Comparison of ENCODE assay signal across 28 cellular contexts in genomic region chr12:19741132-19741489, GRCh38.
DNase-seq lines count a peak whose midpoint lies in the region; ATAC-seq, FAIRE-seq and TF ChIP-seq lines count a peak whose summit lies in the region.
"Had no signal": no experiment of that assay in that cellular context is flagged by ENCODE, and none has a peak within 500 bp of the region (broad histone marks: within the 10 kb centered on the region; RNA-seq: fewer than 3 reads in every experiment).

No MANE protein-coding gene starts in this region.

- no peaks in the 10 kb centered on the region for H3K36me3 ChIP-seq in liver (ENCODE audit: control insufficient read depth in 4 of 4, insufficient read depth in 3 of 4, low read depth in 1 of 4, low read length in 3 of 4)
- H3K36me3 ChIP-seq in HepG2 (replicated peaks in 1 of 2; ENCODE audit: control insufficient read depth in 1 of 2, insufficient read depth in 2 of 2, low read length in 2 of 2) = no peaks in the 10 kb centered on the region
- H3K36me3 ChIP-seq in heart left ventricle = no peaks in the 10 kb centered on the region
- no peaks in the 10 kb centered on the region for H3K36me3 ChIP-seq in PC-3 (ENCODE audit: low read depth, low read length)
- H3K36me3 ChIP-seq: breast epithelium, gastrocnemius medialis, lower lobe of right lung had no signal

- H3K9ac ChIP-seq in liver (ENCODE audit: low read depth in 1 of 2, low read length in 2 of 2) (no peak overlapping the region), HepG2 (ENCODE audit: insufficient read depth, low read depth, low read length) (no peak overlapping the region), PC-3 (ENCODE audit: low read length) (no peak overlapping the region)

- in situ Hi-C loops in HepG2 (cut with HindIII; ENCODE audit: extremely low pct_ligation_motif_present, low pct_unique_long_range_greater_than_20kb) = loop anchor here (25.0 kb wide), 1 partner anchor 871 kb away; no protein-coding TSS in a partner anchor

- intact Hi-C loops in HepG2 (cut with micrococcal nuclease; ENCODE audit: unreplicated experiment) (no loop called here), heart left ventricle (cut with DNase I) (loop anchor here in 5 of 10 donors (5.0 to 10.0 kb wide), 8 partner anchors 154 to 1054 kb away; partner anchors contain the start of gene PDE3A (in 1 of the 5)), PC-3 (cut with micrococcal nuclease) (no loop called here)

- H3K9me2 ChIP-seq in PC-3 (replicated peaks; ENCODE audit: low read length) = no peaks in the 10 kb centered on the region

- H3K4me1 ChIP-seq in liver (ENCODE audit: control insufficient read depth in 4 of 4, insufficient read depth in 4 of 4, low read length in 3 of 4) = peaks cover 0 to 2% (median 0%) of the 10 kb centered on the region in 4 donors
- H3K4me1 ChIP-seq in HepG2 (ENCODE audit: insufficient read depth, low read length) = no peaks in the 10 kb centered on the region
- H3K4me1 ChIP-seq in heart left ventricle = peaks cover 4 to 32% (median 23%) of the 10 kb centered on the region in 12 donors
- H3K4me1 ChIP-seq in PC-3 (ENCODE audit: insufficient read depth, low read length) = no peaks in the 10 kb centered on the region
- H3K4me1 ChIP-seq: breast epithelium had no signal

- 41% methylated on average over 3 of the region's 3 CpGs for WGBS in liver
- WGBS in HepG2 (ENCODE audit: low lambda C conversion rate) = 5% methylated on average over 3 of the region's 3 CpGs
- WGBS in heart left ventricle, 4 donors = 36 to 55% (median 45%) methylated on average over 3 of the region's 3 CpGs

- H4K20me1 ChIP-seq in HepG2 (ENCODE audit: insufficient read depth, low read length) (no peaks in the 10 kb centered on the region), PC-3 (ENCODE audit: low read length) (no peaks in the 10 kb centered on the region)

- no peak for DNase-seq in HepG2 (ENCODE audit: low spot score)
- DNase-seq in heart left ventricle = no peak
- DNase-seq in renal cortical epithelial cell (ENCODE audit: low read depth) = peak; percentile 54
- no peak for DNase-seq in stimulated activated naive CD8-positive, alpha-beta T cell treated with anti-CD3 and anti-CD28 coated beads, Interleukin-15, Interleukin-2, amounts not matched to agents 100 U/mL and 50 U/mL, for 24 hours
- no peak for DNase-seq in KG1 (lab: John Stamatoyannopoulos, UW)
- no peak for DNase-seq in PC-3
- DNase-seq: ACHN; activated B cell treated with CpG ODN at 0.5 μM for 24 hours; activated CD4-positive, alpha-beta T cell treated with anti-CD3 and anti-CD28 coated beads, Interleukin-2, amount 50 U/mL, for 1 hour; activated naive CD4-positive, alpha-beta T cell treated with Interleukin-2 at 50 U/mL for 16 hours; activated T-cell treated with anti-CD3 and anti-CD28 coated beads, Interleukin-2, amount 50 U/mL, for 72 hours; cortex of kidney; DMS53; gastrocnemius medialis; lower lobe of right lung; mucosa of descending colon; NCI-H1092 treated with DMSO at 0.1 percent for 48 hours; NCI-H187; NCI-H526 treated with DMSO at 0.1 percent for 48 hours; nephron progenitor cell; stimulated activated CD4-positive, alpha-beta T cell treated with anti-CD3 and anti-CD28 coated beads, Interleukin-4, amount 100 ng/mL, for 4 hours; T-helper 1 cell had no signal

- TF ChIP-seq POLR2A in HepG2 (IDR thresholded peaks at IDR 0.05; ENCODE audit: insufficient read depth in 1 of 2, low read depth in 2 of 2, low read length in 2 of 2) = no peak
- TF ChIP-seq POLR2A in heart left ventricle (IDR thresholded peaks at IDR 0.05) = no peak

- H3K27me3 ChIP-seq in liver (ENCODE audit: control insufficient read depth in 4 of 4, insufficient read depth in 4 of 4, low read length in 3 of 4) = no peaks in the 10 kb centered on the region
- H3K27me3 ChIP-seq in HepG2 (ENCODE audit: control insufficient read depth in 1 of 2, insufficient read depth in 2 of 2, low read length in 2 of 2) = no peaks in the 10 kb centered on the region
- H3K27me3 ChIP-seq in heart left ventricle = no peaks in the 10 kb centered on the region
- H3K27me3 ChIP-seq in PC-3 (ENCODE audit: low read length) = peaks cover 40% of the 10 kb centered on the region
- H3K27me3 ChIP-seq: breast epithelium, gastrocnemius medialis had no signal

- H3F3A ChIP-seq in PC-3 (ENCODE audit: low read length, unreplicated experiment) = no peaks in the 10 kb centered on the region

- CTCF ChIA-PET in HepG2 (lab: Yijun Ruan, JAX; ENCODE audit: low intra/inter-chr PET ratio, low total read pairs) = no interaction called here
- CTCF ChIA-PET in PC-3 (lab: Charles Lee) = interaction anchor here (0.6 kb wide), 1 partner anchor 293 kb away, joined by 3 read pairs; no protein-coding TSS in a partner anchor

- TF ChIP-seq CTCF in liver (IDR thresholded peaks at IDR 0.05; ENCODE audit: low read depth, low read length, missing input control) (no peak), HepG2 (CRISPR knock-in tag; IDR thresholded peaks at IDR 0.05) (no peak), heart left ventricle (IDR thresholded peaks at IDR 0.05) (no peak), PC-3 (conservative IDR thresholded peaks at IDR 0.05; ENCODE audit: low read depth, low read length) (no peak)

- no peak for ATAC-seq in HepG2
- ATAC-seq in heart left ventricle = peak in 1 of 4 donors; percentile 44
- no peak for ATAC-seq in stimulated activated naive CD8-positive, alpha-beta T cell treated with anti-CD3 and anti-CD28 coated beads, Interleukin-15, Interleukin-2, amounts not matched to agents 100 U/mL and 50 U/mL, for 24 hours
- no peak for ATAC-seq in PC-3
- ATAC-seq: activated T-cell treated with anti-CD3 and anti-CD28 coated beads, Interleukin-2, amount 50 U/mL, for 72 hours; esophagus mucosa; gastrocnemius medialis; lower lobe of right lung; mucosa of descending colon; stimulated activated memory B cell treated with anti-CD40 and anti-IgM and Interleukin-4, amounts not matched to agents 10 μg/mL and 1 μg/mL and 100 μg/mL, for 72 hours had no signal

- POLR2A ChIA-PET in HepG2 (lab: Yijun Ruan, JAX) (no interaction called here), PC-3 (lab: Charles Lee; ENCODE audit: unreplicated experiment) (interaction anchor here (0.7 kb wide), 1 partner anchor 560 kb away, joined by 8 read pairs; no protein-coding TSS in a partner anchor)

- H3K27ac ChIP-seq in liver (ENCODE audit: low read depth in 1 of 2, low read length in 2 of 2) = no peak overlapping the region
- H3K27ac ChIP-seq in HepG2 (ENCODE audit: extremely low read length, insufficient read depth, low read length) = no peak overlapping the region
- H3K27ac ChIP-seq in heart left ventricle = peak overlapping the region in 11 of 12 donors; percentile 7 to 74 (median 46)
- no peak overlapping the region for H3K27ac ChIP-seq in PC-3 (ENCODE audit: low read length)
- H3K27ac ChIP-seq: breast epithelium, gastrocnemius medialis, HL-60, lower lobe of right lung had no signal

- no peak overlapping the region for H3K4me3 ChIP-seq in liver (ENCODE audit: low read depth in 1 of 3, low read length in 3 of 3)
- H3K4me3 ChIP-seq in HepG2 (replicated peaks in 1 of 3; ENCODE audit: insufficient read depth in 1 of 3, low read depth in 2 of 3, low read length in 3 of 3) = no peak overlapping the region
- H3K4me3 ChIP-seq in heart left ventricle = no peak overlapping the region
- no peak overlapping the region for H3K4me3 ChIP-seq in PC-3 (ENCODE audit: low read length)
- H3K4me3 ChIP-seq: breast epithelium, gastrocnemius medialis, lower lobe of right lung, mucosa of descending colon had no signal

- H3K9me3 ChIP-seq in liver (ENCODE audit: control insufficient read depth in 4 of 4, low read length in 3 of 4) (no peaks in the 10 kb centered on the region), HepG2 (ENCODE audit: low read length) (no peaks in the 10 kb centered on the region), heart left ventricle (no peaks in the 10 kb centered on the region), PC-3 (ENCODE audit: low read length) (no peaks in the 10 kb centered on the region)
- H3K9me3 ChIP-seq: breast epithelium, gastrocnemius medialis, lower lobe of right lung, mucosa of descending colon had no signal

- FAIRE-seq in HepG2 (lab: Jason Lieb, UNC) = no peak
- FAIRE-seq: islet of Langerhans had no signal

- H3K4me2 ChIP-seq in HepG2 (ENCODE audit: low read depth, low read length) = no peak overlapping the region
- no peak overlapping the region for H3K4me2 ChIP-seq in PC-3 (ENCODE audit: low read length)

- no peak for TF ChIP-seq RAD21 in liver (IDR thresholded peaks at IDR 0.05)
- no peak for TF ChIP-seq RAD21 in HepG2 (CRISPR knock-in tag; IDR thresholded peaks at IDR 0.05)

- TF ChIP-seq EP300 in HepG2 (IDR thresholded peaks at IDR 0.05; ENCODE audit: low read depth in 2 of 2, low read length in 2 of 2) = no peak
- TF ChIP-seq EP300 in HepG2 (CRISPR knock-in tag; IDR thresholded peaks at IDR 0.05; ENCODE audit: borderline replicate concordance) = no peak

- no peaks in the 10 kb centered on the region for H3K79me2 ChIP-seq in HepG2 (ENCODE audit: insufficient read depth, low read length)
- no peaks in the 10 kb centered on the region for H3K79me2 ChIP-seq in PC-3 (ENCODE audit: low read length)

- H2AFZ ChIP-seq in HepG2 (ENCODE audit: low read length) (no peak overlapping the region), PC-3 (ENCODE audit: low read length) (no peak overlapping the region)

- BruUV-seq in HepG2 (replicated peaks; lab: Mats Ljungman, UMichigan) = no TSS peak
- no TSS peak for BruUV-seq in PC-3 (replicated peaks; lab: Mats Ljungman, UMichigan)

TF ChIP-seq in liver, 16 proteins besides CTCF, POLR2A, EP300 and RAD21:
- peak; percentile 22 to 25 for TF ChIP-seq HNF4A (conservative IDR thresholded peaks at IDR 0.05)
- TF ChIP-seq NR2F2 (IDR thresholded peaks at IDR 0.05) = no peak

TF ChIP-seq in HepG2, 621 proteins besides CTCF, POLR2A, EP300 and RAD21 (continues in another document):
- TF ChIP-seq RFXANK (CRISPR knock-in tag; IDR thresholded peaks at IDR 0.05) (no peak), ZNF431 (CRISPR knock-in tag; IDR thresholded peaks at IDR 0.05; ENCODE audit: borderline replicate concordance, low read depth) (no peak), CENPBD1 (CRISPR knock-in tag; IDR thresholded peaks at IDR 0.05; ENCODE audit: borderline replicate concordance, low read depth) (no peak), ZFP82 (CRISPR knock-in tag; IDR thresholded peaks at IDR 0.05; ENCODE audit: borderline replicate concordance) (no peak), ZNF296 (CRISPR knock-in tag; conservative IDR thresholded peaks at IDR 0.05) (no peak), ZNF589 (CRISPR knock-in tag; conservative IDR thresholded peaks at IDR 0.05) (no peak), HDAC2 (CRISPR knock-in tag; IDR thresholded peaks at IDR 0.05) (no peak), REXO4 (CRISPR knock-in tag; IDR thresholded peaks at IDR 0.05; ENCODE audit: borderline replicate concordance) (no peak), ZNF121 (CRISPR knock-in tag; IDR thresholded peaks at IDR 0.05) (no peak)

Comparison
In these comparisons a context has a peak if more than half of its experiments do, and no peak if none do; other contexts are left out.
1. H3K27ac ChIP-seq: peak in heart left ventricle (11 of 12); none in liver (0 of 2), HepG2 (single experiment) and PC-3 (single experiment).